8 cellular contexts compared by ENCODE assay signal in the genomic region with DNA sequence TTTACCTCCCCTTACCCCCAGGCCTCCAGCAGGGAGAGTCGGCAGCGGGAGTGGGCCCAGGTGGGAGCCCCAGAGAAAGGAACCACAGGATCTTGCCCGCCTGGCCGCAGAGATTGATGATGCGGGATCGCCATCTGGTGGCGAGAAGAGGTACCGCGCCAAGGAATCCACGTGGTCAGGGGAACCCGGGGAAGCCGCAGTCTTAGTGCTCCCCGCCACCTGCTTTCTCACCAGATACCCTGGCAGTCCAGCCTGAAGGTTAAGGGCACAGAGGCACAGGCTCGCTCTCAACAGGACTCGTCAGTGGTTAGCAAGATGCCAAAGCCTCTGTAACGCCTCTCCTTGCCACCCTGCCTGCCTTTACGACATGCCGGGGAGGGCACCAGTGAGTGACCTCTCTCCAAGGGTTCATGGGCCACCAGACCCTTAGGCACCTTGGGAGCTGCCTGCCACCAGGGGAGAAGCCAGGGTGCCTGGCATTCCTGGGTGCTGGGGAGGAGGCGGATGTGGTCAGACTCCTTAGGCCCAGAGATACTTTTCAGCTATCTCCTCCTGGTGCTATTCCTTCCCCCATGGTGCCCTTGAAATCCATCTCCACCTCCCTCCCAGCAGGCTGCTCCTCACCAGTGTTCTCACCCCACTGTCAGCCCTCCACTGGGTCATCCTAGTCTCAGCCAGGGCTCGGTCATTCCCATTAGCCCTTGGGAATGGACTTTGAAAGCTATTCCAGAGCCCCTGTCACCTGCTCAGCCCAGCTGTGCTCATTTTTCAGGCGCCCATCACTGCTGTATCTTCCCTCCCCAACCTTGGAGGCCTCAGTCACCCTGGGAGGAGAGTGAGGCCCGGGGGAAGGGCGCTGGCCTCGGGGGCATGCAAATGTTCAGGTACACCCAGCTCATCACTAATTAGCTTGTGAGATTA. TPM values are rescaled to one million over a fixed set of nuclear protein-coding genes. Genes with fewer than 3 reads are reported as not detected.
DNase-seq lines count a peak whose midpoint lies in the region; ATAC-seq and TF ChIP-seq lines count a peak whose summit lies in the region.

No MANE protein-coding gene starts in this region.

- H3K4me1 Mint-ChIP-seq in progenitor cell of endocrine pancreas (ENCODE audit: low read depth): peaks cover 4% of the 10 kb centered on the region

- H3K9me3 ChIP-seq in vagina: no peaks in the 10 kb centered on the region

- no peak overlapping the region for H3K27ac ChIP-seq in vagina

- intact Hi-C loops in Right ventricle myocardium superior (cut with DNase I): loop anchor here (2.0 to 5.0 kb wide), 3 partner anchors 40 to 204 kb away; a partner anchor contains a TSS
- intact Hi-C loops in vagina (cut with DNase I): loop anchor here (2.0 to 10.0 kb wide), 2 partner anchors 42 to 102 kb away; no protein-coding TSS in a partner anchor

- DNase-seq in ACHN (peak; percentile 73), MV-4-11 (lab: John Stamatoyannopoulos, UW) (peak; percentile 51), SKM-1 treated with dmso at 0.1 percent for 144 hours (lab: John Stamatoyannopoulos, UW; ENCODE audit: unreplicated experiment) (peak; percentile 45), Right ventricle myocardium superior (peak; percentile 90), progenitor cell of endocrine pancreas (ENCODE audit: low spot score, unreplicated experiment) (peak; percentile 85), vagina (ENCODE audit: extremely low spot score in 2 of 2) (no peak)
- peak; percentile 85 for DNase-seq in activated naive CD4-positive, alpha-beta T cell treated with anti-CD3 and anti-CD28 coated beads, Interleukin-2, amount 50 U/mL, for 16 hours

- no peak overlapping the region for H3K4me3 Mint-ChIP-seq in progenitor cell of endocrine pancreas (ENCODE audit: low read depth)

- TF ChIP-seq POLR2A in vagina (IDR thresholded peaks at IDR 0.05): no peak

- peaks cover 26% of the 10 kb centered on the region for H3K27me3 Mint-ChIP-seq in progenitor cell of endocrine pancreas

- H3K27me3 ChIP-seq in vagina: no peaks in the 10 kb centered on the region

- no peaks in the 10 kb centered on the region for H3K36me3 ChIP-seq in vagina

- H3K4me3 ChIP-seq in vagina: no peak overlapping the region

- ATAC-seq in GM18520 (IDR thresholded peaks at IDR 0.05; ENCODE audit: unreplicated experiment) (peak; percentile 48), Right ventricle myocardium superior (ENCODE audit: poor library complexity) (peak; percentile 83)

- in situ Hi-C loops in ACHN (cut with HindIII; ENCODE audit: low pct_ligation_motif_present, low pct_unique_long_range_greater_than_20kb, low sequenced_read_pairs): no loop called here

- no peaks in the 10 kb centered on the region for H3K36me3 Mint-ChIP-seq in progenitor cell of endocrine pancreas (ENCODE audit: insufficient read depth)

- H3K4me1 ChIP-seq in vagina: peaks cover 17% of the 10 kb centered on the region

- H3K9me3 Mint-ChIP-seq in progenitor cell of endocrine pancreas (ENCODE audit: low read depth): no peaks in the 10 kb centered on the region

- TF ChIP-seq CTCF in progenitor cell of endocrine pancreas (IDR thresholded peaks at IDR 0.05; ENCODE audit: unreplicated experiment) (peak; percentile 95), vagina (IDR thresholded peaks at IDR 0.05) (peak; percentile 90 to 95 (median 94))

- H3K27ac Mint-ChIP-seq in progenitor cell of endocrine pancreas: no peak overlapping the region

RNA-seq across cellular contexts. Expression of a gene that starts 5.4 kb away (rescaled TPM):
- 15.4 TPM for total RNA-seq in Right ventricle myocardium superior
- total RNA-seq in progenitor cell of endocrine pancreas: 11.8 and 12.1 TPM in 2 replicates
- total RNA-seq in vagina: 34.6 TPM

RNA-seq across cellular contexts. Expression of a gene that starts 30.8 kb away (rescaled TPM):
- total RNA-seq in Right ventricle myocardium superior: 34.2 TPM
- 0.46 and 1.0 TPM in 2 replicates for total RNA-seq in progenitor cell of endocrine pancreas
- total RNA-seq in vagina: 30.0 TPM

RNA-seq across cellular contexts. Expression of a gene that starts 33.2 kb away (rescaled TPM):
- total RNA-seq in Right ventricle myocardium superior (4.0 TPM), progenitor cell of endocrine pancreas (0.86 and 1.7 TPM in 2 replicates), vagina (21.4 TPM)

RNA-seq across cellular contexts. Expression of a gene that starts 39.3 kb away (rescaled TPM):
- total RNA-seq in Right ventricle myocardium superior (not detected), progenitor cell of endocrine pancreas (0.40 TPM in 1 of 2 replicates, not detected in the other), vagina (not detected)

RNA-seq across cellular contexts. Expression of a gene that starts 53.7 kb away (rescaled TPM):
- total RNA-seq in Right ventricle myocardium superior: 35.9 TPM
- total RNA-seq in progenitor cell of endocrine pancreas: 43.4 and 44.6 TPM in 2 replicates
- 29.7 TPM for total RNA-seq in vagina

Comparison
In these comparisons a context has a peak if more than half of its experiments do, and no peak if none do; other contexts are left out.
1. DNase-seq: peak in ACHN (single experiment), MV-4-11 (single experiment), SKM-1 treated with dmso at 0.1 percent for 144 hours (single experiment), activated naive CD4-positive, alpha-beta T cell treated with anti-CD3 and anti-CD28 coated beads, Interleukin-2, amount 50 U/mL, for 16 hours (single experiment), Right ventricle myocardium superior (single experiment) and progenitor cell of endocrine pancreas (single experiment); none in vagina (0 of 2).
2. RNA of a gene that starts 30.8 kb away (total RNA-seq): 34.2 TPM in Right ventricle myocardium superior (single experiment) and 30.0 TPM in vagina (single experiment); 0.46 to 1.0 TPM in progenitor cell of endocrine pancreas; every median in the first group is over 10 times any median in the second.